ENCODE assay signal across 8 cellular contexts in the genomic region with DNA sequence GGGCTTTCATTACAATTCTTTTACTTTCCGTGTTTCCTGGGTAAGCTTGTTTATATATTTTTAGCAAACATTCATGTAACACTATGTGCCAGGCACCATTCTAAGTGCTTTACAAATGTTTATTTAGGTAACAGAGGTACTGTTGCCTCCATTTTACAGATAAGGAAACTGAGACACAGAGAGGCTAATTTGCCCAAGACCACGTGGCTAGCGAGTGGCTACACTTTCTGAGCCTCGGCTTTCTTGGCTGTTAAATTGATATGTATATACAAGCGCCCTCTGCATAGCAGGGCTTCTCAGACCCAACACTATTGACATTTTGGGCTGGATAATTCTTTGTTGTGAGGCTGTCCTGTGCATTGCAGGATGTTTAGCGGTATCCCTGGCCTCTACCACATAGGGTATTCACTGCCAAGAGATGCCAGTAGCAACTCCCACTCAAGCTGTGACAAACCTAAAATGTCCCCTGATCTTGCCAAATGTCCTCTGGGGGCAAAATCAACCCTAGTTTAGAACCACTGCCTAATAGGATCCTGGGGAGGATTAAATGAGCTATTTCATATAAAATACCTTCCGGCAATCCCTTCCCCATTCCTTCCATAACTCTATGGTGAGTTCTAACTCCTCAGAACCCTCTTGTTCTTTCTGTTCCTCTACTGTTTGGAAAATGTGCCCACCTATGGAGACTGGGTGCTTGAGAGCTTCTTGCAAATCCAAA. TPM values are rescaled to one million over a fixed set of nuclear protein-coding genes. Genes with fewer than 3 reads are reported as not detected.
DNase-seq lines count a peak whose midpoint lies in the region; ATAC-seq and TF ChIP-seq lines count a peak whose summit lies in the region.

No MANE protein-coding gene starts in this region.

- no peak overlapping the region for H2AFZ ChIP-seq in PC-9

- H3K27ac Mint-ChIP-seq in CD4-positive, alpha-beta T cell = peak overlapping the region; percentile 43

- H3K27me3 Mint-ChIP-seq in CD4-positive, alpha-beta T cell = no peaks in the 10 kb centered on the region

- CTCF ChIA-PET in CD4-positive, alpha-beta T cell (lab: Charles Lee) = interaction anchor here (0.7 to 2.1 kb wide), 6 partner anchors 8 to 61 kb away, joined by 3 to 14 read pairs (median 4); no protein-coding TSS in a partner anchor
- CTCF ChIA-PET in PC-9 (lab: Charles Lee) = interaction anchor here (0.5 to 1.1 kb wide), 4 partner anchors 16 to 169 kb away, joined by 3 to 5 read pairs (median 4); no protein-coding TSS in a partner anchor

- no peak for DNase-seq in CD4-positive, alpha-beta T cell
- DNase-seq in PC-9 (peak in 1 of 2 experiments; percentile 53), psoas muscle (no peak), NOMO-1 (lab: John Stamatoyannopoulos, UW; ENCODE audit: unreplicated experiment in 2 of 2) (no peak), NCI-H1105 (lab: John Stamatoyannopoulos, UW) (no peak)

- H3K4me1 Mint-ChIP-seq in CD4-positive, alpha-beta T cell (ENCODE audit: low read depth) = peaks cover 56% of the 10 kb centered on the region

- H3K27ac ChIP-seq in CD4-positive, alpha-beta T cell (ENCODE audit: low read depth, low read length) = no peak overlapping the region
- H3K27ac ChIP-seq in PC-9 = peak overlapping the region; percentile 93
- H3K27ac ChIP-seq in duodenal mucosa (ENCODE audit: low read depth, low read length) = peak overlapping the region; percentile 26
- H3K27ac ChIP-seq in psoas muscle = peak overlapping the region; percentile 89

- H3K9me3 ChIP-seq in CD4-positive, alpha-beta T cell (ENCODE audit: control insufficient read depth, low read length) = no peaks in the 10 kb centered on the region
- H3K9me3 ChIP-seq in PC-9 (ENCODE audit: insufficient read depth, low read depth) (no peaks in the 10 kb centered on the region), duodenal mucosa (ENCODE audit: control insufficient read depth in 1 of 2, low read length in 2 of 2) (no peaks in the 10 kb centered on the region), psoas muscle (no peaks in the 10 kb centered on the region)

- WGBS in psoas muscle, 3 donors = 56 to 77% (median 59%) methylated on average over 7 of the region's 7 CpGs

- H3K4me1 ChIP-seq in PC-9 (replicated peaks; ENCODE audit: insufficient read depth) = peaks cover 55% of the 10 kb centered on the region
- peaks cover 19 to 22% of the 10 kb centered on the region in 2 donors for H3K4me1 ChIP-seq in duodenal mucosa (ENCODE audit: control insufficient read depth in 1 of 2, insufficient read depth in 2 of 2, low read length in 2 of 2)
- peaks cover 23% of the 10 kb centered on the region for H3K4me1 ChIP-seq in psoas muscle

- peak overlapping the region; percentile 77 for H3K4me2 ChIP-seq in PC-9

- intact Hi-C loops in CD4-positive, alpha-beta T cell (cut with DNase I, micrococcal nuclease) = loop anchor here in 1 of 2 experiments (2.0 kb wide), 1 partner anchor 24 kb away; no protein-coding TSS in a partner anchor
- intact Hi-C loops in PC-9 (cut with micrococcal nuclease; ENCODE audit: unreplicated experiment) (loop anchor here (2.0 kb wide), 2 partner anchors 16 to 18 kb away; a partner anchor contains a TSS), psoas muscle (cut with DNase I) (no loop called here)

- no peaks in the 10 kb centered on the region for H3K27me3 ChIP-seq in CD4-positive, alpha-beta T cell (ENCODE audit: control insufficient read depth, insufficient read depth, low read length)
- H3K27me3 ChIP-seq in PC-9 (ENCODE audit: insufficient read depth, low read depth) (no peaks in the 10 kb centered on the region), duodenal mucosa (ENCODE audit: control insufficient read depth in 1 of 2, insufficient read depth in 2 of 2, low read length in 2 of 2) (no peaks in the 10 kb centered on the region), psoas muscle (ENCODE audit: insufficient read depth in 3 of 3, low read length in 2 of 3) (no peaks in the 10 kb centered on the region)

- H3K9me3 Mint-ChIP-seq in CD4-positive, alpha-beta T cell = no peaks in the 10 kb centered on the region

- H3K36me3 Mint-ChIP-seq in CD4-positive, alpha-beta T cell (ENCODE audit: low read depth) = no peaks in the 10 kb centered on the region

- no TSS peak for BruUV-seq in PC-9 (replicated peaks; lab: Mats Ljungman, UMichigan)

- H3K79me2 ChIP-seq in PC-9 (ENCODE audit: low read depth) = no peaks in the 10 kb centered on the region

- peaks cover 29% of the 10 kb centered on the region for H3F3A ChIP-seq in PC-9 (ENCODE audit: insufficient read depth, low read depth)

- no peak overlapping the region for H3K9ac ChIP-seq in duodenal mucosa (ENCODE audit: low read depth in 1 of 2, low read length in 2 of 2)

- TF ChIP-seq CTCF in CD4-positive, alpha-beta T cell (IDR thresholded peaks at IDR 0.05) = no peak
- no peak for TF ChIP-seq CTCF in PC-9 (conservative IDR thresholded peaks at IDR 0.05)
- no peak for TF ChIP-seq CTCF in psoas muscle (IDR thresholded peaks at IDR 0.05)

- no peaks in the 10 kb centered on the region for H3K36me3 ChIP-seq in PC-9 (ENCODE audit: low read depth)
- H3K36me3 ChIP-seq in duodenal mucosa (ENCODE audit: control insufficient read depth in 1 of 2, insufficient read depth in 2 of 2, low read length in 2 of 2) = no peaks in the 10 kb centered on the region
- no peaks in the 10 kb centered on the region for H3K36me3 ChIP-seq in psoas muscle (ENCODE audit: insufficient read depth in 1 of 2, low read depth in 1 of 2)

- POLR2A ChIA-PET in CD4-positive, alpha-beta T cell (lab: Charles Lee) = interaction anchor here (1.0 to 4.1 kb wide), 15 partner anchors 9 to 61 kb away, joined by 3 to 29 read pairs (median 15); a partner anchor contains a TSS
- POLR2A ChIA-PET in PC-9 (lab: Charles Lee; ENCODE audit: unreplicated experiment) = interaction anchor here (0.6 to 2.0 kb wide), 4 partner anchors 13 to 35 kb away, joined by 3 to 32 read pairs (median 8); no protein-coding TSS in a partner anchor

- no peak for ATAC-seq in CD4-positive, alpha-beta T cell (ENCODE audit: poor library complexity)
- ATAC-seq in psoas muscle (peak in 2 of 4 donors; percentile 23 to 45), GM21423 (IDR thresholded peaks at IDR 0.05; ENCODE audit: unreplicated experiment) (no peak), HG02840 (IDR thresholded peaks at IDR 0.05; ENCODE audit: low FRiP score, unreplicated experiment) (no peak)

- no peaks in the 10 kb centered on the region for H4K20me1 ChIP-seq in PC-9 (ENCODE audit: insufficient read depth)

- H3K4me3 ChIP-seq in PC-9 (no peak overlapping the region), duodenal mucosa (ENCODE audit: low read depth in 1 of 2, low read length in 2 of 2) (peak overlapping the region in 1 of 2 donors; percentile 24), psoas muscle (peak overlapping the region; percentile 52)

- no peaks in the 10 kb centered on the region for H3K9me2 ChIP-seq in PC-9 (ENCODE audit: insufficient read depth)

- no peak overlapping the region for H3K4me3 Mint-ChIP-seq in CD4-positive, alpha-beta T cell

RNA-seq across cellular contexts. Expression of a gene that starts 17.2 kb away (rescaled TPM):
- 10 to 100 TPM; 89.8 to 90.4 TPM for total RNA-seq in CD4-positive, alpha-beta T cell
- total RNA-seq in PC-9 (2021) (10.4 and 24.7 TPM in 2 replicates), psoas muscle (10 to 100 TPM; 17.8 to 97.3 (median 81.2) TPM)
- 100 to 1,000 TPM in 1 of 3 donors, 10 to 100 TPM in 2; 26.8 to 126 (median 33.7) TPM for polyA plus RNA-seq in psoas muscle

RNA-seq across cellular contexts. Expression of a gene that starts 45.5 kb away (rescaled TPM):
- under 1 TPM; 0.50 to 0.69 TPM for total RNA-seq in CD4-positive, alpha-beta T cell
- total RNA-seq in PC-9 (2021) = 7.6 and 9.0 TPM in 2 replicates
- under 1 TPM in 3 of 4 donors, not detected in 1; 0.06 to 0.32 (median 0.17) TPM for total RNA-seq in psoas muscle
- polyA plus RNA-seq in psoas muscle = under 1 TPM in 2 of 3 donors, not detected in 1; 0.03 to 0.05 TPM
